ENCODE assay signal across 9 cellular contexts in genomic region chr14:64938972-64939816, GRCh38. TPM values are rescaled to one million over a fixed set of nuclear protein-coding genes. Genes with fewer than 3 reads are reported as not detected.
DNase-seq lines count a peak whose midpoint lies in the region; ATAC-seq and TF ChIP-seq lines count a peak whose summit lies in the region.
"Had no signal": no experiment of that assay in that cellular context is flagged by ENCODE, and none has a peak within 500 bp of the region (broad histone marks: within the 10 kb centered on the region; RNA-seq: fewer than 3 reads in every experiment).

No MANE protein-coding gene starts in this region.

- no peak overlapping the region for H2AFZ ChIP-seq in parathyroid adenoma

- H3K27me3 Mint-ChIP-seq in activated CD8-positive, alpha-beta memory T cell treated with anti-CD3 and anti-CD28 coated beads, Interleukin-2, amount 10 ng/mL, durations not matched to agents 7 days and 5 days, result no peaks in the 10 kb centered on the region
- no peaks in the 10 kb centered on the region for H3K27me3 Mint-ChIP-seq in T-helper 17 cell

- no peak overlapping the region for H3K27ac Mint-ChIP-seq in activated CD8-positive, alpha-beta memory T cell treated with anti-CD3 and anti-CD28 coated beads, Interleukin-2, amount 10 ng/mL, durations not matched to agents 7 days and 5 days
- H3K27ac Mint-ChIP-seq in T-helper 17 cell, result peak overlapping the region; percentile 75

- H3K36me3 Mint-ChIP-seq in activated CD8-positive, alpha-beta memory T cell treated with anti-CD3 and anti-CD28 coated beads, Interleukin-2, amount 10 ng/mL, durations not matched to agents 7 days and 5 days, result peaks cover 19% of the 10 kb centered on the region
- peaks cover 5% of the 10 kb centered on the region for H3K36me3 Mint-ChIP-seq in T-helper 17 cell (ENCODE audit: low read depth)

- no peak overlapping the region for H3K4me3 ChIP-seq in parathyroid adenoma (ENCODE audit: low read depth, low read length)
- H3K4me3 ChIP-seq in WERI-Rb-1 (ENCODE audit: low read depth, low read length), result no peak overlapping the region
- H3K4me3 ChIP-seq: cardiac muscle cell, right atrium auricular region had no signal

- H3K4me1 Mint-ChIP-seq in activated CD8-positive, alpha-beta memory T cell treated with anti-CD3 and anti-CD28 coated beads, Interleukin-2, amount 10 ng/mL, durations not matched to agents 7 days and 5 days, result peaks cover 35% of the 10 kb centered on the region
- peaks cover 48% of the 10 kb centered on the region for H3K4me1 Mint-ChIP-seq in T-helper 17 cell

- H3K9me3 ChIP-seq in T-helper 17 cell (ENCODE audit: control insufficient read depth, low read length, poor library complexity, severe bottlenecking) (no peaks in the 10 kb centered on the region), parathyroid adenoma (ENCODE audit: control insufficient read depth, low read length) (no peaks in the 10 kb centered on the region), WERI-Rb-1 (ENCODE audit: severe bottlenecking) (no peaks in the 10 kb centered on the region)
- H3K9me3 ChIP-seq: right atrium auricular region had no signal

- H3K27me3 ChIP-seq in parathyroid adenoma (ENCODE audit: control insufficient read depth, insufficient read depth, low read length) (no peaks in the 10 kb centered on the region), WERI-Rb-1 (ENCODE audit: insufficient read depth, low read depth, severe bottlenecking) (no peaks in the 10 kb centered on the region)
- H3K27me3 ChIP-seq: cardiac muscle cell, right atrium auricular region had no signal

- peaks cover 52% of the 10 kb centered on the region for H3K4me1 ChIP-seq in parathyroid adenoma

- H3K36me3 ChIP-seq in parathyroid adenoma (ENCODE audit: control insufficient read depth, insufficient read depth, low read length), result no peaks in the 10 kb centered on the region
- no peaks in the 10 kb centered on the region for H3K36me3 ChIP-seq in WERI-Rb-1
- H3K36me3 ChIP-seq: cardiac muscle cell, right atrium auricular region had no signal

- no peak overlapping the region for H3K4me3 Mint-ChIP-seq in activated CD8-positive, alpha-beta memory T cell treated with anti-CD3 and anti-CD28 coated beads, Interleukin-2, amount 10 ng/mL, durations not matched to agents 7 days and 5 days
- H3K4me3 Mint-ChIP-seq in T-helper 17 cell, result no peak overlapping the region

- H3K27ac ChIP-seq in parathyroid adenoma, result peak overlapping the region; percentile 77
- no peak overlapping the region for H3K27ac ChIP-seq in WERI-Rb-1
- H3K27ac ChIP-seq: cardiac muscle cell, right atrium auricular region had no signal

- peak; percentile 31 for DNase-seq in activated CD8-positive, alpha-beta memory T cell treated with anti-CD3 and anti-CD28 coated beads, Interleukin-2, amount 10 ng/mL, durations not matched to agents 7 days and 5 days
- DNase-seq in activated CD8-positive, alpha-beta memory T cell treated with anti-CD3 and anti-CD28 coated beads, Interleukin-2, amount 50 U/mL, for 4 hours, result no peak
- no peak for DNase-seq in T-helper 17 cell
- DNase-seq in WERI-Rb-1, result no peak
- DNase-seq: SIG-M5 had no signal

- ATAC-seq in activated CD8-positive, alpha-beta memory T cell treated with anti-CD3 and anti-CD28 coated beads, Interleukin-2, amount 10 ng/mL, durations not matched to agents 7 days and 5 days, result no peak
- ATAC-seq in T-helper 17 cell (no peak), HG03439 (IDR thresholded peaks at IDR 0.05; ENCODE audit: unreplicated experiment) (no peak)

- TF ChIP-seq CTCF in parathyroid adenoma (IDR thresholded peaks at IDR 0.05) (no peak), WERI-Rb-1 (IDR thresholded peaks at IDR 0.05; ENCODE audit: low read depth, low read length) (no peak)

- H3K9ac ChIP-seq in parathyroid adenoma, result no peak overlapping the region

- H3K9me3 Mint-ChIP-seq in activated CD8-positive, alpha-beta memory T cell treated with anti-CD3 and anti-CD28 coated beads, Interleukin-2, amount 10 ng/mL, durations not matched to agents 7 days and 5 days (ENCODE audit: low read depth), result no peaks in the 10 kb centered on the region

- CTCF ChIA-PET in activated CD8-positive, alpha-beta memory T cell treated with anti-CD3 and anti-CD28 coated beads, Interleukin-2, amount 10 ng/mL, durations not matched to agents 7 days and 5 days (lab: Charles Lee), result no interaction called here

- H3K79me2 ChIP-seq in parathyroid adenoma, result peaks cover 7% of the 10 kb centered on the region

- no peak overlapping the region for H3K4me2 ChIP-seq in parathyroid adenoma (ENCODE audit: low read length)

RNA-seq across cellular contexts. Expression of gene GPX2, which starts 3.4 kb away (rescaled TPM):
- total RNA-seq in activated CD8-positive, alpha-beta memory T cell treated with anti-CD3 and anti-CD28 coated beads, Interleukin-2, amount 10 ng/mL, durations not matched to agents 7 days and 5 days, result not detected
- not detected for total RNA-seq in T-helper 17 cell
- total RNA-seq: cardiac muscle cell, right atrium auricular region had no signal

RNA-seq across cellular contexts. Expression of gene CHURC1, which starts 24.9 kb away (rescaled TPM):
- 10 to 100 TPM; 49.3 to 57.9 TPM for total RNA-seq in activated CD8-positive, alpha-beta memory T cell treated with anti-CD3 and anti-CD28 coated beads, Interleukin-2, amount 10 ng/mL, durations not matched to agents 7 days and 5 days
- total RNA-seq in T-helper 17 cell, result 10 to 100 TPM; 69.5 to 78.3 TPM

RNA-seq across cellular contexts. Expression of gene RAB15, which starts 32.9 kb away (rescaled TPM):
- total RNA-seq in activated CD8-positive, alpha-beta memory T cell treated with anti-CD3 and anti-CD28 coated beads, Interleukin-2, amount 10 ng/mL, durations not matched to agents 7 days and 5 days, result 1 to 10 TPM; 2.1 to 2.3 TPM
- 1 to 10 TPM; 4.8 to 5.8 TPM for total RNA-seq in T-helper 17 cell

RNA-seq across cellular contexts. Expression of gene FNTB, which starts 47.5 kb away (rescaled TPM):
- total RNA-seq in activated CD8-positive, alpha-beta memory T cell treated with anti-CD3 and anti-CD28 coated beads, Interleukin-2, amount 10 ng/mL, durations not matched to agents 7 days and 5 days, result 10 to 100 TPM; 15.0 to 15.6 TPM
- 10 to 100 TPM; 14.2 to 22.5 TPM for total RNA-seq in T-helper 17 cell

RNA-seq across cellular contexts. Expression of gene SPTB, which starts 59.5 kb away (rescaled TPM):
- not detected for total RNA-seq in activated CD8-positive, alpha-beta memory T cell treated with anti-CD3 and anti-CD28 coated beads, Interleukin-2, amount 10 ng/mL, durations not matched to agents 7 days and 5 days
- total RNA-seq in T-helper 17 cell, result 1 to 10 TPM in 1 of 2 donors, under 1 TPM in 1; 0.40 to 8.4 TPM
